Comparison of ENCODE assay signal across 8 cellular contexts in genomic region chr6:47309326-47310130, GRCh38. TPM values are rescaled to one million over a fixed set of nuclear protein-coding genes. Genes with fewer than 3 reads are reported as not detected.
DNase-seq lines count a peak whose midpoint lies in the region; ATAC-seq and TF ChIP-seq lines count a peak whose summit lies in the region.

Gene TNFRSF21, minus strand, starts transcription at chr6:47309905. Its CDS starts 394 bp downstream, at chr6:47309511.

- intact Hi-C loops in IMR-90 (cut with micrococcal nuclease): loop anchor here (1.0 to 5.0 kb wide), 4 partner anchors 52 to 462 kb away; no protein-coding TSS in a partner anchor
- intact Hi-C loops in esophagus muscularis mucosa (cut with DNase I): loop anchor here (1.0 to 5.0 kb wide), 4 partner anchors 62 to 461 kb away; no protein-coding TSS in a partner anchor

- no peaks in the 10 kb centered on the region for H3K9me3 Mint-ChIP-seq in activated T-cell treated with anti-CD3 and anti-CD28 coated beads, Interleukin-2, amount 50 U/mL, for 4 hours

- H3K14ac ChIP-seq in IMR-90 (replicated peaks; ENCODE audit: low read depth, low read length): 0 out of 2 replicates have a peak within 1 kb of the TSS, but pooled peaks have one; percentile 29

- peak; percentile 99 for TF ChIP-seq RAD21 in IMR-90 (IDR thresholded peaks at IDR 0.05; ENCODE audit: low read length)

- H3K9me3 ChIP-seq in IMR-90 (ENCODE audit: control insufficient read depth, insufficient read depth, low read length) (no peaks in the 10 kb centered on the region), esophagus muscularis mucosa (no peaks in the 10 kb centered on the region), muscle layer of duodenum (ENCODE audit: control insufficient read depth in 1 of 2, low read length in 2 of 2) (no peaks in the 10 kb centered on the region)

- H2BK120ac ChIP-seq in IMR-90 (ENCODE audit: low read depth, low read length): peak within 1 kb of the TSS; percentile 43; the same call in 1 of the 2 replicates

- 0 out of 2 replicates have a peak within 1 kb of the TSS, but pooled peaks have one; percentile 40 for H3K4ac ChIP-seq in IMR-90 (ENCODE audit: low read depth, low read length)

- H2BK15ac ChIP-seq in IMR-90 (ENCODE audit: low read depth, low read length): no peak within 1 kb of the TSS

- H3K9me1 ChIP-seq in IMR-90 (ENCODE audit: insufficient read depth, low read length): no peaks in the 10 kb centered on the region

- H3K27me3 Mint-ChIP-seq in activated T-cell treated with anti-CD3 and anti-CD28 coated beads, Interleukin-2, amount 50 U/mL, for 4 hours (ENCODE audit: low read depth): peaks cover 42% of the 10 kb centered on the region

- no peaks in the 10 kb centered on the region for H4K20me1 ChIP-seq in IMR-90 (ENCODE audit: insufficient read depth, low read length)

- H2BK20ac ChIP-seq in IMR-90 (ENCODE audit: low read depth, low read length): no peak within 1 kb of the TSS

- ATAC-seq in GM21526 (IDR thresholded peaks at IDR 0.05; ENCODE audit: low FRiP score, unreplicated experiment) (peak; percentile 100), IMR-90 (ENCODE audit: low read depth) (peak; percentile 91)
- peak; percentile 93 for ATAC-seq in activated T-cell treated with anti-CD3 and anti-CD28 coated beads, Interleukin-2, amount 50 U/mL, for 4 hours

- H3K36me3 ChIP-seq in IMR-90 (ENCODE audit: control insufficient read depth, insufficient read depth, low read length) (no peaks in the 10 kb centered on the region), esophagus muscularis mucosa (no peaks in the 10 kb centered on the region), muscle layer of duodenum (ENCODE audit: control insufficient read depth in 1 of 2, insufficient read depth in 2 of 2, low read length in 2 of 2) (no peaks in the 10 kb centered on the region)

- peak within 1 kb of the TSS; percentile 92 for H3K4me2 ChIP-seq in IMR-90 (ENCODE audit: low read depth, low read length)

- no peaks in the 10 kb centered on the region for H3K36me3 Mint-ChIP-seq in activated T-cell treated with anti-CD3 and anti-CD28 coated beads, Interleukin-2, amount 50 U/mL, for 4 hours (ENCODE audit: insufficient read depth)

- H2AK5ac ChIP-seq in IMR-90 (ENCODE audit: low read depth, low read length): no peak within 1 kb of the TSS

- H3K9ac ChIP-seq in IMR-90 (ENCODE audit: low read depth, low read length): peak within 1 kb of the TSS; percentile 69

- dilution Hi-C loops in IMR-90 (cut with HindIII; ENCODE audit: low sequenced_read_pairs, unreplicated experiment): no loop called here

- H3K4me1 Mint-ChIP-seq in activated T-cell treated with anti-CD3 and anti-CD28 coated beads, Interleukin-2, amount 50 U/mL, for 4 hours (ENCODE audit: low read depth): peaks cover 10% of the 10 kb centered on the region

- H3K79me1 ChIP-seq in IMR-90 (ENCODE audit: low read depth in 1 of 2, low read length in 2 of 2): peaks cover 7 to 21% of the 10 kb centered on the region in 2 experiments; a peak in 1 of 4 replicates

- DNase-seq in DMS153 (lab: John Stamatoyannopoulos, UW) (peak; percentile 86), IMR-90 (peak; percentile 82), OCI-M2 (lab: John Stamatoyannopoulos, UW; ENCODE audit: unreplicated experiment) (peak; percentile 32), esophagus muscularis mucosa (ENCODE audit: extremely low spot score) (peak; percentile 97)
- peak; percentile 71 for DNase-seq in activated T-cell treated with anti-CD3 and anti-CD28 coated beads, Interleukin-2, amount 50 U/mL, for 4 hours
- peak; percentile 64 to 77 for DNase-seq in stimulated activated CD8-positive, alpha-beta memory T cell treated with anti-CD3 and anti-CD28 coated beads, Interleukin-7, amount 100 ng/mL, for 48 hours (ENCODE audit: extremely low read depth in 1 of 2, low read depth in 1 of 2)

- no peak within 1 kb of the TSS for H3K56ac ChIP-seq in IMR-90 (ENCODE audit: extremely low read depth, insufficient read depth, low read length)

- peak; percentile 31; the same call in 1 of the 2 replicates for TF ChIP-seq POLR2A in IMR-90 (IDR thresholded peaks at IDR 0.05; ENCODE audit: low read depth, low read length)
- TF ChIP-seq POLR2A in esophagus muscularis mucosa (IDR thresholded peaks at IDR 0.05; ENCODE audit: low read depth): peak; percentile 50

- H2AK9ac ChIP-seq in IMR-90 (replicated peaks; ENCODE audit: low read depth, low read length, poor library complexity): peak within 1 kb of the TSS; percentile 52

- 2% methylated on average over 20 of the region's 81 CpGs; no CpG with 5 or more reads in 1 of the 2 experiments for whole genome bisulfite sequencing in IMR-90 (ENCODE audit: extremely low coverage in 2 of 2, insufficient read length in 1 of 2), 2 experiments
- WGBS in esophagus muscularis mucosa: 2% methylated on average over 36 of the region's 81 CpGs

- H3K23ac ChIP-seq in IMR-90 (ENCODE audit: low read depth, low read length): no peak within 1 kb of the TSS; the same call in 1 of the 2 replicates

- H4K8ac ChIP-seq in IMR-90 (ENCODE audit: low read depth in 2 of 2, low read length in 2 of 2): peak within 1 kb of the TSS in 1 of 2 experiments; percentile 47; a peak in 1 of 4 replicates

- H4K91ac ChIP-seq in IMR-90 (ENCODE audit: insufficient read depth, low read depth, low read length): peak within 1 kb of the TSS; percentile 45; the same call in 1 of the 2 replicates

- no peak within 1 kb of the TSS for H2BK5ac ChIP-seq in IMR-90 (ENCODE audit: low read depth, low read length, poor library complexity, severe bottlenecking)

- H3K4me3 ChIP-seq in IMR-90 (ENCODE audit: insufficient read depth, low read depth, low read length) (peak within 1 kb of the TSS; percentile 84), esophagus muscularis mucosa (peak within 1 kb of the TSS; percentile 72 to 86 (median 78)), muscle layer of duodenum (ENCODE audit: low read depth in 1 of 2, low read length in 2 of 2) (peak within 1 kb of the TSS; percentile 67 to 94)

- H3K27me3 ChIP-seq in IMR-90 (ENCODE audit: control insufficient read depth, insufficient read depth, low read length): peaks cover 7% of the 10 kb centered on the region; the same call in 1 of the 2 replicates
- H3K27me3 ChIP-seq in esophagus muscularis mucosa: no peaks in the 10 kb centered on the region
- H3K27me3 ChIP-seq in muscle layer of duodenum (ENCODE audit: low read depth, low read length): no peaks in the 10 kb centered on the region

- TF ChIP-seq CTCF in IMR-90 (conservative IDR thresholded peaks at IDR 0.05; ENCODE audit: low read depth, low read length) (peak; percentile 99), esophagus muscularis mucosa (IDR thresholded peaks at IDR 0.05) (peak; percentile 93 to 98 (median 98))

- no peaks in the 10 kb centered on the region; the same call in 1 of the 2 replicates for H3K4me1 ChIP-seq in IMR-90 (ENCODE audit: control insufficient read depth, insufficient read depth, low read length)
- peaks cover 0 to 47% (median 42%) of the 10 kb centered on the region in 4 donors for H3K4me1 ChIP-seq in esophagus muscularis mucosa
- peaks cover 0 to 18% of the 10 kb centered on the region in 2 donors for H3K4me1 ChIP-seq in muscle layer of duodenum (ENCODE audit: control insufficient read depth in 1 of 2, insufficient read depth in 2 of 2, low read length in 2 of 2)

- H3K27ac ChIP-seq in IMR-90 (ENCODE audit: insufficient read depth, low read length): peak within 1 kb of the TSS; percentile 34; the same call in 1 of the 2 replicates
- peak within 1 kb of the TSS; percentile 79 to 90 (median 86) for H3K27ac ChIP-seq in esophagus muscularis mucosa (replicated peaks in 1 of 4)
- peak within 1 kb of the TSS; percentile 52 for H3K27ac ChIP-seq in muscle layer of duodenum (ENCODE audit: low read length)

- no TSS peak for BruUV-seq in IMR-90 (replicated peaks; lab: Mats Ljungman, UMichigan)

- no peak within 1 kb of the TSS for H4K5ac ChIP-seq in IMR-90 (ENCODE audit: low read depth, low read length)

- CTCF ChIA-PET in IMR-90 (lab: Yijun Ruan, JAX): interaction anchor here (0.6 to 2.2 kb wide), 7 partner anchors 10 to 226 kb away, joined by 3 to 22 read pairs (median 4); no protein-coding TSS in a partner anchor

- no peak within 1 kb of the TSS for H3K18ac ChIP-seq in IMR-90 (ENCODE audit: low read depth, low read length)

- in situ Hi-C loops in IMR-90 (cut with MboI; ENCODE audit: low sequenced_read_pairs): loop anchor here (5.0 to 25.0 kb wide), 2 partner anchors 212 to 472 kb away; no protein-coding TSS in a partner anchor

- POLR2A ChIA-PET in IMR-90 (lab: Charles Lee; ENCODE audit: unreplicated experiment): interaction anchor here (0.5 to 0.6 kb wide), 2 partner anchors 213 to 216 kb away, joined by 3 to 5 read pairs; no protein-coding TSS in a partner anchor

- peak within 1 kb of the TSS; percentile 94 for H2AFZ ChIP-seq in IMR-90 (replicated peaks; ENCODE audit: low read length, poor library complexity)

- peak within 1 kb of the TSS; percentile 72 for H3K4me3 Mint-ChIP-seq in activated T-cell treated with anti-CD3 and anti-CD28 coated beads, Interleukin-2, amount 50 U/mL, for 4 hours

- TF ChIP-seq EP300 in esophagus muscularis mucosa (IDR thresholded peaks at IDR 0.05): no peak

TF ChIP-seq in IMR-90, 13 proteins besides CTCF, POLR2A, EP300 and RAD21 (continues in another document):
- TF ChIP-seq MAFK (IDR thresholded peaks at IDR 0.05; ENCODE audit: low read depth, low read length) (peak; percentile 65), SMC3 (IDR thresholded peaks at IDR 0.05; ENCODE audit: low read depth, low read length) (peak; percentile 99), MXI1 (IDR thresholded peaks at IDR 0.05; ENCODE audit: borderline replicate concordance, low read depth, low read length) (peak; percentile 97), BHLHE40 (IDR thresholded peaks at IDR 0.05; ENCODE audit: low read depth, low read length) (0 out of 2 replicates have a peak, but pooled peaks have one; percentile 9), CEBPB (IDR thresholded peaks at IDR 0.05; ENCODE audit: low read depth, low read length) (no peak), CHD1 (IDR thresholded peaks at IDR 0.05; ENCODE audit: low read depth, low read length) (no peak), NFE2L2 (IDR thresholded peaks at IDR 0.05; ENCODE audit: low read depth, low read length) (no peak), MAZ (IDR thresholded peaks at IDR 0.05; ENCODE audit: borderline replicate concordance, low read depth, low read length) (peak; percentile 82; the same call in 1 of the 2 replicates), RCOR1 (IDR thresholded peaks at IDR 0.05; ENCODE audit: insufficient replicate concordance, low read length) (no peak), FOS (IDR thresholded peaks at IDR 0.05; ENCODE audit: low read depth, low read length) (no peak), RFX5 (IDR thresholded peaks at IDR 0.05; ENCODE audit: low read depth, low read length) (no peak)

RNA-seq across cellular contexts. Expression of gene TNFRSF21, which starts in this region (rescaled TPM):
- total RNA-seq in IMR-90 (2012; rRNA removed) (2.5 and 2.9 TPM in 2 replicates), esophagus muscularis mucosa (10 to 100 TPM; 23.7 to 37.0 (median 30.9) TPM)
- polyA plus RNA-seq in IMR-90 (2012; rRNA removed): 6.1 and 6.9 TPM in 2 replicates
- 6.0 and 6.7 TPM in 2 replicates for polyA plus RNA-seq in IMR-90 (2012; cell fraction: cytosol; rRNA removed)
- polyA plus RNA-seq in IMR-90 (2012; cell fraction: nucleus; rRNA removed; ENCODE audit: low replicate concordance): 1.9 and 2.4 TPM in 2 replicates
- 1 to 10 TPM; 3.1 to 4.9 (median 4.8) TPM for total RNA-seq in activated T-cell treated with anti-CD3 and anti-CD28 coated beads, Interleukin-2, amount 50 U/mL, for 4 hours

Comparison
In these comparisons a context has a peak if more than half of its experiments do, and no peak if none do; other contexts are left out.
1. Peak in every context shown above with its lines: DNase-seq, ATAC-seq, H3K4me3 ChIP-seq and H3K27ac ChIP-seq.
2. DNase-seq: peak in every context shown above with its lines; median percentile 97 in esophagus muscularis mucosa; 86 in DMS153; 82 in IMR-90; 71 in activated T-cell treated with anti-CD3 and anti-CD28 coated beads, Interleukin-2, amount 50 U/mL, for 4 hours; 70 in stimulated activated CD8-positive, alpha-beta memory T cell treated with anti-CD3 and anti-CD28 coated beads, Interleukin-7, amount 100 ng/mL, for 48 hours; 32 in OCI-M2.
3. H3K27ac ChIP-seq: peak in every context shown above with its lines; median percentile 86 in esophagus muscularis mucosa; 52 in muscle layer of duodenum; 34 in IMR-90.